In the genomic region with DNA sequence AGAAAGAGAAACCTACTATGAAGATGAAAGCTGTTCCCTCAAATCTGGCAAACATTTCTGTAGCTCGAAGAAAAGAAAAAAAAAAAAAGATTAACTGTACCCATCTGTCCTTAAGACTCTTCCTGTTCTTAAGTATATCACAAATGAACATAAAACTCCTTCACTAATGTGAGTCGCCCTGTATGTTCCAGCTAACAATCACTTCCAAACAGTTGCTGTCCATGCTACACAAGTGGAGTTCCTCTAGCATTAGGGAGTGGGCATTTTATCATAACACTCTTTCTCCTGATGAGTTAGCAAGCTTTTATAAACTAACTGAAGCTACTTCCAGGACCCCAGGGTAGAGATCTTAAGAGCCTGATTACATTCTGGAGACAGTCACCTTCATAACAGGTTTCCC, we compare ENCODE assay signal across 10 cellular contexts. TPM values are rescaled to one million over a fixed set of nuclear protein-coding genes. Genes with fewer than 3 reads are reported as not detected.
DNase-seq lines count a peak whose midpoint lies in the region; ATAC-seq, FAIRE-seq and TF ChIP-seq lines count a peak whose summit lies in the region.
"Had no signal": no experiment of that assay in that cellular context is flagged by ENCODE, and none has a peak within 500 bp of the region (broad histone marks: within the 10 kb centered on the region; RNA-seq: fewer than 3 reads in every experiment).

No MANE protein-coding gene starts in this region.

- peak; percentile 21 for ATAC-seq in activated CD8-positive, alpha-beta T cell treated with anti-CD3 and anti-CD28 coated beads, Interleukin-2, amount 10 ng/mL, durations not matched to agents 7 days and 5 days
- ATAC-seq in HG03521 (IDR thresholded peaks at IDR 0.05; ENCODE audit: unreplicated experiment) (no peak), GM18868 (IDR thresholded peaks at IDR 0.05; ENCODE audit: unreplicated experiment) (no peak)

- H3K27ac ChIP-seq in A673 (ENCODE audit: low read depth, low read length, poor library complexity, severe bottlenecking) (no peak overlapping the region), GM23248 (peak overlapping the region; percentile 8; the same call in 1 of the 2 replicates)
- H3K27ac ChIP-seq: epithelial cell of prostate had no signal

- peak; percentile 43 for FAIRE-seq in islet of Langerhans (lab: Jason Lieb, UNC)
- FAIRE-seq in HTR-8/SVneo (lab: Jason Lieb, UNC) = no peak

- H3K4me1 ChIP-seq in A673 (ENCODE audit: insufficient read depth, low read length, poor library complexity, severe bottlenecking) = peaks cover 40% of the 10 kb centered on the region
- H3K4me1 ChIP-seq in GM23248 (ENCODE audit: insufficient read depth) = peaks cover 52% of the 10 kb centered on the region

- TF ChIP-seq CTCF in A673 (conservative IDR thresholded peaks at IDR 0.05; ENCODE audit: low read depth, low read length) = no peak

- H3K36me3 Mint-ChIP-seq in activated CD8-positive, alpha-beta T cell treated with anti-CD3 and anti-CD28 coated beads, Interleukin-2, amount 10 ng/mL, durations not matched to agents 7 days and 5 days (ENCODE audit: low read depth) = peaks cover 31% of the 10 kb centered on the region

- H3K9ac ChIP-seq in GM23248 = peak overlapping the region; percentile 23

- no peaks in the 10 kb centered on the region for H3K27me3 ChIP-seq in A673 (replicated peaks; ENCODE audit: insufficient read depth, low read depth, low read length, poor library complexity)
- no peaks in the 10 kb centered on the region for H3K27me3 ChIP-seq in GM23248 (replicated peaks; ENCODE audit: insufficient read depth)

- no peaks in the 10 kb centered on the region for H3K36me3 ChIP-seq in A673 (ENCODE audit: insufficient read depth, low read length, poor library complexity, severe bottlenecking)
- H3K36me3 ChIP-seq in GM23248 (ENCODE audit: low read depth) = no peaks in the 10 kb centered on the region

- CTCF ChIA-PET in A673 (lab: Charles Lee) = no interaction called here
- CTCF ChIA-PET in activated CD8-positive, alpha-beta T cell treated with anti-CD3 and anti-CD28 coated beads, Interleukin-2, amount 10 ng/mL, durations not matched to agents 7 days and 5 days (lab: Charles Lee) = interaction anchor here (1.3 to 1.7 kb wide), 3 partner anchors 45 to 104 kb away, joined by 3 to 5 read pairs (median 4); no protein-coding TSS in a partner anchor

- no peaks in the 10 kb centered on the region for H3K27me3 Mint-ChIP-seq in activated CD8-positive, alpha-beta T cell treated with anti-CD3 and anti-CD28 coated beads, Interleukin-2, amount 10 ng/mL, durations not matched to agents 7 days and 5 days (ENCODE audit: low read depth)

- intact Hi-C loops in A673 (cut with micrococcal nuclease; ENCODE audit: unreplicated experiment) = loop anchor here (5.0 kb wide), 1 partner anchor 62 kb away; no protein-coding TSS in a partner anchor

- no peaks in the 10 kb centered on the region for H3K9me3 Mint-ChIP-seq in activated CD8-positive, alpha-beta T cell treated with anti-CD3 and anti-CD28 coated beads, Interleukin-2, amount 10 ng/mL, durations not matched to agents 7 days and 5 days (ENCODE audit: insufficient read depth)

- POLR2A ChIA-PET in A673 (lab: Charles Lee; ENCODE audit: low non-redundant PET) = no interaction called here
- POLR2A ChIA-PET in activated CD8-positive, alpha-beta T cell treated with anti-CD3 and anti-CD28 coated beads, Interleukin-2, amount 10 ng/mL, durations not matched to agents 7 days and 5 days (lab: Charles Lee) = interaction anchor here (0.9 kb wide), 1 partner anchor 11 kb away, joined by 3 read pairs; no protein-coding TSS in a partner anchor

- DNase-seq in A673 (ENCODE audit: low spot score) (no peak), GM23248 (peak; percentile 39), HTR-8/SVneo (ENCODE audit: insufficient read length, low spot score) (no peak), GM03348 (ENCODE audit: low spot score) (no peak)
- no peak for DNase-seq in activated CD8-positive, alpha-beta T cell treated with anti-CD3 and anti-CD28 coated beads, Interleukin-2, amount 10 ng/mL, durations not matched to agents 7 days and 5 days
- DNase-seq: stimulated activated CD4-positive, alpha-beta T cell treated with anti-CD3 and anti-CD28 coated beads, Interleukin-15, amount 100 ng/mL, for 24 hours had no signal

- peak overlapping the region; percentile 5 for H3K27ac Mint-ChIP-seq in activated CD8-positive, alpha-beta T cell treated with anti-CD3 and anti-CD28 coated beads, Interleukin-2, amount 10 ng/mL, durations not matched to agents 7 days and 5 days

- H2AFZ ChIP-seq in GM23248 = no peak overlapping the region

- H3K9me3 ChIP-seq in A673 (ENCODE audit: low read depth, low read length, poor library complexity, severe bottlenecking) (no peaks in the 10 kb centered on the region), GM23248 (ENCODE audit: low read depth) (no peaks in the 10 kb centered on the region)

- peaks cover 77% of the 10 kb centered on the region for H3K4me1 Mint-ChIP-seq in activated CD8-positive, alpha-beta T cell treated with anti-CD3 and anti-CD28 coated beads, Interleukin-2, amount 10 ng/mL, durations not matched to agents 7 days and 5 days (ENCODE audit: low read depth)

- no peaks in the 10 kb centered on the region for H3K9me2 ChIP-seq in GM23248 (ENCODE audit: insufficient read depth)

- H4K20me1 ChIP-seq in GM23248 (ENCODE audit: insufficient read depth) = peaks cover 50% of the 10 kb centered on the region

- no peak overlapping the region for H3K4me3 Mint-ChIP-seq in activated CD8-positive, alpha-beta T cell treated with anti-CD3 and anti-CD28 coated beads, Interleukin-2, amount 10 ng/mL, durations not matched to agents 7 days and 5 days

- peaks cover 100% of the 10 kb centered on the region for H3K79me2 ChIP-seq in GM23248 (ENCODE audit: insufficient read depth)

- 26% methylated on average over 2 of the region's 2 CpGs for WGBS in GM23248 (ENCODE audit: low coverage in 1 of 2, low lambda C conversion rate in 2 of 2, missing lambda C conversion rate in 2 of 2), 2 experiments

- peak overlapping the region; percentile 20 for H3K4me2 ChIP-seq in GM23248 (ENCODE audit: unreplicated experiment)

- peaks cover 10% of the 10 kb centered on the region; the same call in 1 of the 2 replicates for H3F3A ChIP-seq in GM23248 (ENCODE audit: insufficient read depth)

- BruUV-seq in A673 (replicated peaks; lab: Mats Ljungman, UMichigan) = no TSS peak

- H3K4me3 ChIP-seq in A673 (ENCODE audit: low read depth, low read length, poor library complexity, severe bottlenecking) = peak overlapping the region; percentile 5
- H3K4me3 ChIP-seq in GM23248 = peak overlapping the region; percentile 32

- in situ Hi-C loops in GM23248 (cut with MboI) = no loop called here

RNA-seq across cellular contexts. Expression of gene CUL3, which starts 5.8 kb away (rescaled TPM):
- 137 and 140 TPM in 2 replicates for total RNA-seq in A673 (2021)
- 34.0 and 47.8 TPM in 2 replicates for total RNA-seq in GM23248 (2014; rRNA removed; shearing (Covaris generic))
- polyA plus RNA-seq in GM23248 (2016; fragmentation: Nextera tagmentation; extraction: Ambion mirVana) = 22.5 and 24.7 TPM in 2 replicates
- total RNA-seq in activated CD8-positive, alpha-beta T cell treated with anti-CD3 and anti-CD28 coated beads, Interleukin-2, amount 10 ng/mL, durations not matched to agents 7 days and 5 days = 10 to 100 TPM; 77.9 to 82.0 TPM
